ENCODE assay signal across 21 cellular contexts in genomic region chr2:77839102-77839501, GRCh38.
"Had no signal": no experiment of that assay in that cellular context is flagged by ENCODE, and none has a peak within 500 bp of the region (broad histone marks: within the 10 kb centered on the region; RNA-seq: fewer than 3 reads in every experiment).

No MANE protein-coding gene starts in this region.

- H3K27me3 Mint-ChIP-seq: activated naive CD8-positive, alpha-beta T cell treated with anti-CD3 and anti-CD28 coated beads, Interleukin-2, amount 50 U/mL, for 24 hours; dendritic cell treated with granulocyte-macrophage colony-stimulating factor and Interleukin-4, amounts not matched to agents 40 ng/mL and 50 ng/mL, for 4 days; naive thymus-derived CD8-positive, alpha-beta T cell had no signal

- H3K27ac Mint-ChIP-seq: activated CD8-positive, alpha-beta T cell treated with anti-CD3 and anti-CD28 coated beads, Interleukin-2, amount 10 ng/mL, durations not matched to agents 7 days and 5 days; activated naive CD8-positive, alpha-beta T cell treated with anti-CD3 and anti-CD28 coated beads, Interleukin-2, amount 50 U/mL, for 24 hours; activated T-helper 1 cell treated with anti-CD3 and anti-CD28 coated beads, Interleukin-12 subunit alpha, Interleukin-12 subunit beta, Interleukin-2, Interleukin-4 antibody, amounts not matched to agents 30 ng/mL and 10 ng/mL and 1 ng/mL, durations not matched to agents 14 hours and 24 hours and 36 hours; dendritic cell treated with granulocyte-macrophage colony-stimulating factor and Interleukin-4, amounts not matched to agents 40 ng/mL and 50 ng/mL, for 4 days; mesothelial cell of epicardium; naive thymus-derived CD8-positive, alpha-beta T cell had no signal

- DNase-seq: activated CD4-positive, alpha-beta T cell treated with anti-CD3 and anti-CD28 coated beads, Interleukin-2, amount 50 U/mL, for 1 hour; activated CD4-positive, CD25-positive, alpha-beta regulatory T cell treated with anti-CD3 and anti-CD28 coated beads, Interleukin-2, amount 50 U/mL, for 72 hours; activated CD8-positive, alpha-beta T cell treated with anti-CD3 and anti-CD28 coated beads, Interleukin-2, amount 10 ng/mL, durations not matched to agents 7 days and 5 days; activated gamma-delta T cell; activated naive CD4-positive, alpha-beta T cell treated with anti-CD3 and anti-CD28 coated beads, Interleukin-2, amount 50 U/mL, for 16 hours; activated naive CD8-positive, alpha-beta T cell treated with anti-CD3 and anti-CD28 coated beads, Interleukin-2, amount 50 U/mL, for 24 hours; effector CD8-positive, alpha-beta T cell; heart left ventricle; islet precursor cell; left ventricle myocardium inferior; naive thymus-derived CD8-positive, alpha-beta T cell; retina; spleen; stimulated activated CD4-positive, alpha-beta T cell treated with anti-CD3 and anti-CD28 coated beads, Interleukin-4, amount 100 ng/mL, for 1 hour; stimulated activated naive CD4-positive, alpha-beta T cell; T-helper 1 cell; upper lobe of left lung; WERI-Rb-1 had no signal

- H3K4me3 Mint-ChIP-seq: activated CD8-positive, alpha-beta T cell treated with anti-CD3 and anti-CD28 coated beads, Interleukin-2, amount 10 ng/mL, durations not matched to agents 7 days and 5 days; activated naive CD8-positive, alpha-beta T cell treated with anti-CD3 and anti-CD28 coated beads, Interleukin-2, amount 50 U/mL, for 24 hours; activated T-helper 1 cell treated with anti-CD3 and anti-CD28 coated beads, Interleukin-12 subunit alpha, Interleukin-12 subunit beta, Interleukin-2, Interleukin-4 antibody, amounts not matched to agents 30 ng/mL and 10 ng/mL and 1 ng/mL, durations not matched to agents 14 hours and 24 hours and 36 hours; dendritic cell treated with granulocyte-macrophage colony-stimulating factor and Interleukin-4, amounts not matched to agents 40 ng/mL and 50 ng/mL, for 4 days; mesothelial cell of epicardium; naive thymus-derived CD8-positive, alpha-beta T cell had no signal

- ATAC-seq: activated CD8-positive, alpha-beta T cell treated with anti-CD3 and anti-CD28 coated beads, Interleukin-2, amount 10 ng/mL, durations not matched to agents 7 days and 5 days; activated naive CD8-positive, alpha-beta T cell treated with anti-CD3 and anti-CD28 coated beads, Interleukin-2, amount 50 U/mL, for 24 hours; heart left ventricle; naive thymus-derived CD8-positive, alpha-beta T cell had no signal

- H3K4me1 Mint-ChIP-seq: activated naive CD8-positive, alpha-beta T cell treated with anti-CD3 and anti-CD28 coated beads, Interleukin-2, amount 50 U/mL, for 24 hours; mesothelial cell of epicardium had no signal
